ENCODE assay signal across 16 cellular contexts in the genomic region with DNA sequence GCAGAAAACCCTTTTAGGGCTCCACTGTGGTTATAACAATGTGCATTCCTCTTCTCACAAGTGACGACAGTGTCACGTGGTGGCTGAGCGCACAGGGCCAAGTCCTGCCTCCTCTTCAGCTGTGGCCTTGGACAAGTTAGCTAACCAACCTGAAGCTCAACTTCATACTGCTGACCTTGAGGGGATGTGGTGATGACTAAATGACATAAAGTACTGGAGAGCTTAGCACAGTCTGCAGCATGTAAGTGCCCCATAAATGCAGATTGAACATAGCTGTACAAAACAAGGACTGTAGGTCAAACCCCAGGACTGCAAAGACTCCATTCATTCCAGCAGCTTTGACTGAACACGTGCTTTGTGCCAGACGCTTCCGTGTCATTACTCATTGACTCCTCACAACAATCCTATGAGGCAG. TPM values are rescaled to one million over a fixed set of nuclear protein-coding genes. Genes with fewer than 3 reads are reported as not detected.
A peak's percentile ranks its signal among the peaks of the same experiment; 100 is the strongest.
DNase-seq lines count a peak whose midpoint lies in the region; ATAC-seq and TF ChIP-seq lines count a peak whose summit lies in the region.
"Had no signal": no experiment of that assay in that cellular context is flagged by ENCODE, and none has a peak within 500 bp of the region (broad histone marks: within the 10 kb centered on the region; RNA-seq: fewer than 3 reads in every experiment).

No MANE protein-coding gene starts in this region.

- TF ChIP-seq CTCF in HFFc6 (IDR thresholded peaks at IDR 0.05) (no peak), body of pancreas (IDR thresholded peaks at IDR 0.05) (no peak)

- 22 to 26% methylated on average over 6 of the region's 6 CpGs for WGBS in body of pancreas, 2 donors

- peaks cover 32% of the 10 kb centered on the region for H3K4me1 ChIP-seq in body of pancreas
- no peaks in the 10 kb centered on the region for H3K4me1 ChIP-seq in CD8-positive, alpha-beta memory T cell (ENCODE audit: insufficient read depth, low read length)
- H3K4me1 ChIP-seq: Caco-2 had no signal

- peak in 1 of 3 donors; percentile 9 for TF ChIP-seq POLR2A in body of pancreas (IDR thresholded peaks at IDR 0.05)

- H3K9me3 Mint-ChIP-seq in HFFc6: no peaks in the 10 kb centered on the region
- no peaks in the 10 kb centered on the region for H3K9me3 Mint-ChIP-seq in CD8-positive, alpha-beta memory T cell
- H3K9me3 Mint-ChIP-seq: activated naive CD4-positive, alpha-beta T cell treated with anti-CD3 and anti-CD28 coated beads, Interleukin-2, amount 50 U/mL, for 72 hours had no signal

- H3K36me3 ChIP-seq in body of pancreas (replicated peaks in 1 of 2; ENCODE audit: insufficient read depth in 1 of 2, low read depth in 2 of 2) (no peaks in the 10 kb centered on the region), H7 (replicated peaks; ENCODE audit: control insufficient read depth, insufficient read depth, low read length) (no peaks in the 10 kb centered on the region)
- H3K36me3 ChIP-seq in CD8-positive, alpha-beta memory T cell (ENCODE audit: insufficient read depth, low read length): no peaks in the 10 kb centered on the region

- peak overlapping the region; percentile 56 to 85 (median 72) for H3K27ac ChIP-seq in body of pancreas
- no peak overlapping the region for H3K27ac ChIP-seq in CD8-positive, alpha-beta memory T cell (ENCODE audit: low read depth, low read length)

- H3K9me3 ChIP-seq in body of pancreas: no peaks in the 10 kb centered on the region
- no peaks in the 10 kb centered on the region for H3K9me3 ChIP-seq in CD8-positive, alpha-beta memory T cell (ENCODE audit: low read length)
- H3K9me3 ChIP-seq: Caco-2 had no signal

- no peak overlapping the region for H3K4me3 Mint-ChIP-seq in HFFc6
- no peak overlapping the region for H3K4me3 Mint-ChIP-seq in CD8-positive, alpha-beta memory T cell
- H3K4me3 Mint-ChIP-seq: T-helper 17 cell had no signal

- DNase-seq in HFFc6 (peak; percentile 27), body of pancreas (peak; percentile 84 to 93 (median 86)), head of caudate nucleus (peak in 37 of 42 donors; percentile 9 to 67 (median 29)), skeletal muscle cell (ENCODE audit: low read depth) (peak; percentile 95), H7 (no peak)
- DNase-seq in CD8-positive, alpha-beta memory T cell: no peak
- DNase-seq in stimulated activated CD4-positive, alpha-beta T cell treated with anti-CD3 and anti-CD28 coated beads, Interleukin-12 subunit alpha, Interleukin-12 subunit beta, amount 100 ng/mL, for 4 hours: no peak
- DNase-seq: activated CD4-positive, alpha-beta T cell treated with anti-CD3 and anti-CD28 coated beads, Interleukin-2, amount 50 U/mL, for 48 hours; Caco-2; Kasumi-1; stimulated activated CD4-positive, alpha-beta T cell treated with anti-CD3 and anti-CD28 coated beads, Interleukin-4, amount 100 ng/mL, for 1 hour; stimulated activated naive CD8-positive, alpha-beta T cell treated with anti-CD3 and anti-CD28 coated beads, Interleukin-15, Interleukin-2, amounts not matched to agents 100 U/mL and 50 U/mL, for 24 hours; T-helper 17 cell had no signal

- peaks cover 1% of the 10 kb centered on the region for H3K27me3 Mint-ChIP-seq in HFFc6 (ENCODE audit: insufficient read depth)
- peaks cover 4 to 5% of the 10 kb centered on the region in 2 donors for H3K27me3 Mint-ChIP-seq in CD8-positive, alpha-beta memory T cell

- peak overlapping the region; percentile 86 for H3K27ac Mint-ChIP-seq in HFFc6
- H3K27ac Mint-ChIP-seq in CD8-positive, alpha-beta memory T cell: no peak overlapping the region
- H3K27ac Mint-ChIP-seq: activated naive CD4-positive, alpha-beta T cell treated with anti-CD3 and anti-CD28 coated beads, Interleukin-2, amount 50 U/mL, for 72 hours; T-helper 17 cell had no signal

- H3K4me1 Mint-ChIP-seq in HFFc6 (ENCODE audit: low read depth): peaks cover 72% of the 10 kb centered on the region
- peaks cover 0 to 4% (median 0%) of the 10 kb centered on the region in 3 donors for H3K4me1 Mint-ChIP-seq in CD8-positive, alpha-beta memory T cell

- CTCF ChIA-PET in CD8-positive, alpha-beta memory T cell (lab: Charles Lee): interaction anchor here (1.0 to 1.6 kb wide), 2 partner anchors 8 to 10 kb away, joined by 3 to 7 read pairs; no protein-coding TSS in a partner anchor

- H3K4me3 ChIP-seq in body of pancreas: no peak overlapping the region
- no peak overlapping the region for H3K4me3 ChIP-seq in skeletal muscle cell (ENCODE audit: low read depth, low read length)
- H3K4me3 ChIP-seq in H7 (ENCODE audit: insufficient read depth, low read depth, low read length): no peak overlapping the region
- H3K4me3 ChIP-seq in CD8-positive, alpha-beta memory T cell (ENCODE audit: low read length): no peak overlapping the region

- peaks cover 5% of the 10 kb centered on the region; the same call in 1 of the 2 replicates for H3K36me3 Mint-ChIP-seq in HFFc6 (ENCODE audit: low read depth)
- no peaks in the 10 kb centered on the region for H3K36me3 Mint-ChIP-seq in CD8-positive, alpha-beta memory T cell
- H3K36me3 Mint-ChIP-seq: activated naive CD4-positive, alpha-beta T cell treated with anti-CD3 and anti-CD28 coated beads, Interleukin-2, amount 50 U/mL, for 72 hours had no signal

- H3K27me3 ChIP-seq in body of pancreas: no peaks in the 10 kb centered on the region
- peaks cover 4% of the 10 kb centered on the region; the same call in 1 of the 2 replicates for H3K27me3 ChIP-seq in H7 (ENCODE audit: control insufficient read depth, insufficient read depth, low read length)
- peaks cover 3% of the 10 kb centered on the region for H3K27me3 ChIP-seq in CD8-positive, alpha-beta memory T cell (ENCODE audit: insufficient read depth, low read length, poor library complexity, severe bottlenecking)

- ATAC-seq in body of pancreas (peak; percentile 93), GM21381 (IDR thresholded peaks at IDR 0.05; ENCODE audit: unreplicated experiment) (no peak)
- ATAC-seq: activated naive CD4-positive, alpha-beta T cell treated with anti-CD3 and anti-CD28 coated beads, Interleukin-2, amount 50 U/mL, for 72 hours; stimulated activated naive CD8-positive, alpha-beta T cell treated with anti-CD3 and anti-CD28 coated beads, Interleukin-15, Interleukin-2, amounts not matched to agents 100 U/mL and 50 U/mL, for 24 hours; T-helper 17 cell had no signal

- POLR2A ChIA-PET in CD8-positive, alpha-beta memory T cell (lab: Charles Lee): no interaction called here

- intact Hi-C loops in body of pancreas (cut with DNase I): no loop called here
- intact Hi-C loops in head of caudate nucleus (cut with DNase I): no loop called here

RNA-seq across cellular contexts. Expression of a gene that starts 20.1 kb away (rescaled TPM):
- not detected for total RNA-seq in HFFc6 (2021; fragmentation: NEBNext Ultra II Directional; extraction: Animal tissue kit (Norgen Biotek cat#: 25700))
- total RNA-seq in body of pancreas: not detected
- not detected in 2 replicates for total RNA-seq in H7 (2014; rRNA removed; shearing (Covaris generic))
- total RNA-seq in CD8-positive, alpha-beta memory T cell: not detected
- not detected for polyA plus RNA-seq in CD8-positive, alpha-beta memory T cell
- total RNA-seq: Caco-2, T-helper 17 cell had no signal
- polyA plus RNA-seq: neural cell had no signal

RNA-seq across cellular contexts. Expression of a gene that starts 36.4 kb away (rescaled TPM):
- total RNA-seq in HFFc6 (2021; fragmentation: NEBNext Ultra II Directional; extraction: Animal tissue kit (Norgen Biotek cat#: 25700)): 10 to 100 TPM in 5 of 6 experiments, 1 to 10 TPM in 1; 9.9 to 15.7 (median 11.2) TPM
- total RNA-seq in body of pancreas: 10 to 100 TPM; 12.2 to 16.9 TPM
- 18.3 and 19.1 TPM in 2 replicates for total RNA-seq in H7 (2014; rRNA removed; shearing (Covaris generic))
- total RNA-seq in CD8-positive, alpha-beta memory T cell: 10 to 100 TPM; 22.1 to 22.6 TPM
- polyA plus RNA-seq in CD8-positive, alpha-beta memory T cell: 16.6 TPM

Comparison
In these comparisons a context has a peak if more than half of its experiments do, and no peak if none do; other contexts are left out.
1. DNase-seq: peak in HFFc6 (single experiment), body of pancreas (4 of 4), head of caudate nucleus (37 of 42) and skeletal muscle cell (single experiment); none in H7 (single experiment), CD8-positive, alpha-beta memory T cell (0 of 5) and stimulated activated CD4-positive, alpha-beta T cell treated with anti-CD3 and anti-CD28 coated beads, Interleukin-12 subunit alpha, Interleukin-12 subunit beta, amount 100 ng/mL, for 4 hours (single experiment).